In genomic region chr17:50345443-50346312, GRCh38 we compare ENCODE assay signal across 8 cellular contexts. TPM values are rescaled to one million over a fixed set of nuclear protein-coding genes. Genes with fewer than 3 reads are reported as not detected.
A peak's percentile ranks its signal among the peaks of the same experiment; 100 is the strongest.
DNase-seq lines count a peak whose midpoint lies in the region; ATAC-seq, FAIRE-seq and TF ChIP-seq lines count a peak whose summit lies in the region.

TSS of gene XYLT2 (plus strand) at chr17:50346126. CDS start at chr17:50346141, 15 bp downstream.

- H3K36me3 Mint-ChIP-seq in astrocyte (ENCODE audit: low read depth, unreplicated experiment) = peaks cover 2% of the 10 kb centered on the region

- H3K27me3 Mint-ChIP-seq in astrocyte (ENCODE audit: low read depth, unreplicated experiment) = no peaks in the 10 kb centered on the region

- TF ChIP-seq CTCF in GM13977 (IDR thresholded peaks at IDR 0.05; ENCODE audit: extremely low read depth, insufficient read depth, missing control alignments) (no peak), astrocyte (IDR thresholded peaks at IDR 0.05; ENCODE audit: insufficient read depth, low read depth, low read length) (no peak), hepatocyte (IDR thresholded peaks at IDR 0.05; ENCODE audit: poor library complexity) (no peak), retinal pigment epithelial cell (conservative IDR thresholded peaks at IDR 0.05; ENCODE audit: low read depth, low read length) (no peak)

- H3K27ac ChIP-seq in astrocyte (ENCODE audit: low read depth, low read length) = peak within 1 kb of the TSS; percentile 20
- H3K27ac ChIP-seq in hepatocyte = peak within 1 kb of the TSS; percentile 78

- H3K36me3 ChIP-seq in astrocyte (ENCODE audit: insufficient read depth, low read length) = no peaks in the 10 kb centered on the region
- H3K36me3 ChIP-seq in hepatocyte (replicated peaks; ENCODE audit: insufficient read depth, low read depth) = no peaks in the 10 kb centered on the region

- H3K4me3 ChIP-seq in astrocyte (ENCODE audit: insufficient read depth, low read depth, low read length) (peak within 1 kb of the TSS; percentile 96), hepatocyte (peak within 1 kb of the TSS; percentile 70), retinal pigment epithelial cell (ENCODE audit: low read length) (peak within 1 kb of the TSS; percentile 79)

- H3K4me2 ChIP-seq in astrocyte (ENCODE audit: low read length) = peak within 1 kb of the TSS; percentile 89
- peak within 1 kb of the TSS; percentile 100 for H3K4me2 ChIP-seq in hepatocyte

- peak; percentile 74 for ATAC-seq in HG02840 (IDR thresholded peaks at IDR 0.05; ENCODE audit: low FRiP score, unreplicated experiment)

- peaks cover 17% of the 10 kb centered on the region for H3K4me1 Mint-ChIP-seq in astrocyte (ENCODE audit: low read depth, unreplicated experiment)

- H2AFZ ChIP-seq in astrocyte (ENCODE audit: low read depth, low read length) (peak within 1 kb of the TSS; percentile 96), hepatocyte (peak within 1 kb of the TSS; percentile 97)

- peak within 1 kb of the TSS; percentile 94 for H3K4me3 Mint-ChIP-seq in astrocyte (ENCODE audit: unreplicated experiment)

- in situ Hi-C loops in GM13977 (cut with MboI; ENCODE audit: low pct_unique_long_range_greater_than_20kb, low sequenced_read_pairs, unreplicated experiment) = no loop called here

- no peaks in the 10 kb centered on the region for H3K9me3 Mint-ChIP-seq in astrocyte (ENCODE audit: unreplicated experiment)

- WGBS in hepatocyte (ENCODE audit: low lambda C conversion rate, missing lambda C conversion rate) = 5% methylated on average over 60 of the region's 87 CpGs

- H3K9me3 ChIP-seq in astrocyte (ENCODE audit: insufficient read depth, low read depth, low read length) (no peaks in the 10 kb centered on the region), hepatocyte (ENCODE audit: low read depth) (no peaks in the 10 kb centered on the region)

- peaks cover 2% of the 10 kb centered on the region for H3K27me3 ChIP-seq in astrocyte (ENCODE audit: insufficient read depth, low read length)
- H3K27me3 ChIP-seq in hepatocyte = no peaks in the 10 kb centered on the region

- peaks cover 25% of the 10 kb centered on the region for H4K20me1 ChIP-seq in astrocyte (ENCODE audit: insufficient read depth, low read length)
- no peaks in the 10 kb centered on the region for H4K20me1 ChIP-seq in hepatocyte (ENCODE audit: insufficient read depth, poor library complexity, severe bottlenecking)

- H3K79me2 ChIP-seq in astrocyte (ENCODE audit: insufficient read depth, low read length) (peaks cover 38% of the 10 kb centered on the region), hepatocyte (peaks cover 36% of the 10 kb centered on the region)

- peaks cover 27% of the 10 kb centered on the region for H3K4me1 ChIP-seq in astrocyte (ENCODE audit: insufficient read depth, low read length)
- H3K4me1 ChIP-seq in hepatocyte (ENCODE audit: insufficient read depth) = peaks cover 20% of the 10 kb centered on the region

- peak within 1 kb of the TSS; percentile 62 for H3K27ac Mint-ChIP-seq in astrocyte (ENCODE audit: unreplicated experiment)

- DNase-seq in GM13977 (ENCODE audit: low spot score) = peak; percentile 99
- peak; percentile 60 for DNase-seq in NCI-H1694 treated with DMSO at 0.1 percent for 48 hours (lab: John Stamatoyannopoulos, UW)
- peak; percentile 90 for DNase-seq in T-helper 9 cell
- peak; percentile 82 for DNase-seq in astrocyte (ENCODE audit: low read depth)
- DNase-seq in hepatocyte (ENCODE audit: low spot score) = peak; percentile 95
- DNase-seq in retinal pigment epithelial cell (ENCODE audit: low read depth) = peak; percentile 49
- no peak for DNase-seq in OCI-M2 (lab: John Stamatoyannopoulos, UW; ENCODE audit: unreplicated experiment)

- peak within 1 kb of the TSS; percentile 89 for H3K9ac ChIP-seq in astrocyte (ENCODE audit: low read length)

- no peaks in the 10 kb centered on the region for H3K9me2 ChIP-seq in hepatocyte (replicated peaks; ENCODE audit: insufficient read depth)

- FAIRE-seq in astrocyte (lab: Jason Lieb, UNC) = no peak

RNA-seq across cellular contexts. Expression of gene XYLT2, which starts in this region (rescaled TPM):
- total RNA-seq in astrocyte = 41.0 and 47.3 TPM in 2 replicates
- total RNA-seq in hepatocyte = 26.8 and 27.4 TPM in 2 replicates
- 18.3 and 19.9 TPM in 2 replicates for polyA plus RNA-seq in hepatocyte
